16 cellular contexts compared by ENCODE assay signal in genomic region chr10:12949248-12949647, GRCh38. TPM values are rescaled to one million over a fixed set of nuclear protein-coding genes. Genes with fewer than 3 reads are reported as not detected.
DNase-seq lines count a peak whose midpoint lies in the region; FAIRE-seq and TF ChIP-seq lines count a peak whose summit lies in the region.
"Had no signal": no experiment of that assay in that cellular context is flagged by ENCODE, and none has a peak within 500 bp of the region (broad histone marks: within the 10 kb centered on the region; RNA-seq: fewer than 3 reads in every experiment).

No MANE protein-coding gene starts in this region.

- no peak overlapping the region for H3K27ac ChIP-seq in C4-2B
- H3K27ac ChIP-seq in keratinocyte (ENCODE audit: control insufficient read depth, insufficient read depth, low read length), result no peak overlapping the region
- H3K27ac ChIP-seq: prostate gland had no signal

- no peaks in the 10 kb centered on the region for H3K36me3 ChIP-seq in keratinocyte (ENCODE audit: control insufficient read depth in 2 of 2, extremely low read depth in 1 of 2, insufficient read depth in 2 of 2, low read length in 2 of 2)
- H3K36me3 ChIP-seq: prostate gland had no signal

- no peaks in the 10 kb centered on the region for H3K9me3 ChIP-seq in keratinocyte (ENCODE audit: control insufficient read depth, low read depth, low read length)
- H3K9me3 ChIP-seq: prostate gland had no signal

- CTCF ChIA-PET in HEK293T (lab: Yijun Ruan, JAX), result interaction anchor here (1.0 kb wide), 1 partner anchor 13 kb away, joined by 4 read pairs; no protein-coding TSS in a partner anchor

- in situ Hi-C loops in astrocyte of the spinal cord (cut with HindIII; ENCODE audit: low sequenced_read_pairs), result no loop called here

- H3K27me3 ChIP-seq in keratinocyte (ENCODE audit: control insufficient read depth, extremely low read depth, insufficient read depth, low read length), result no peaks in the 10 kb centered on the region

- no peaks in the 10 kb centered on the region for H3K79me2 ChIP-seq in keratinocyte (ENCODE audit: control insufficient read depth, insufficient read depth, low read length)

- TF ChIP-seq CTCF in C4-2B (conservative IDR thresholded peaks at IDR 0.05), result peak; percentile 28; the same call in 1 of the 2 replicates
- TF ChIP-seq CTCF in astrocyte of the spinal cord (IDR thresholded peaks at IDR 0.05; ENCODE audit: low read depth, low read length), result peak; percentile 18
- TF ChIP-seq CTCF in keratinocyte (optimal IDR thresholded peaks at IDR 0.05 in 1 of 3, IDR thresholded peaks at IDR 0.05 in 1 of 3, conservative IDR thresholded peaks at IDR 0.05 in 1 of 3; ENCODE audit: extremely low read depth in 1 of 3, insufficient read depth in 2 of 3, low read length in 3 of 3), result peak; percentile 32 to 58 (median 46)

- no peak overlapping the region for H3K4me3 ChIP-seq in astrocyte of the spinal cord (ENCODE audit: low read depth, low read length)
- H3K4me3 ChIP-seq in keratinocyte (ENCODE audit: control insufficient read depth in 2 of 3, extremely low read depth in 1 of 3, insufficient read depth in 2 of 3, low read depth in 1 of 3, low read length in 3 of 3), result no peak overlapping the region
- H3K4me3 ChIP-seq: prostate gland had no signal

- POLR2A ChIA-PET in HEK293T (lab: Yijun Ruan, JAX), result no interaction called here

- no peak overlapping the region for H2AFZ ChIP-seq in keratinocyte (ENCODE audit: control insufficient read depth, low read length)

- no peaks in the 10 kb centered on the region for H3K9me1 ChIP-seq in keratinocyte (ENCODE audit: control insufficient read depth, extremely low read depth, insufficient read depth, low read length)

- H3K4me2 ChIP-seq in keratinocyte (ENCODE audit: control insufficient read depth, extremely low read depth, insufficient read depth, low read depth, low read length), result no peak overlapping the region

- H4K20me1 ChIP-seq in keratinocyte (ENCODE audit: control insufficient read depth, extremely low read depth, insufficient read depth, low read length), result no peaks in the 10 kb centered on the region

- DNase-seq in HEK293T (ENCODE audit: extremely low spot score) (peak; percentile 19), astrocyte of the spinal cord (ENCODE audit: low read depth, low spot score) (no peak), keratinocyte (ENCODE audit: low read depth, low spot score) (no peak), DMS79 (lab: John Stamatoyannopoulos, UW) (no peak), pons (ENCODE audit: low spot score) (no peak), NCI-H1092 (lab: John Stamatoyannopoulos, UW) (no peak)
- no peak for DNase-seq in stimulated activated CD4-positive, alpha-beta T cell treated with anti-CD3 and anti-CD28 coated beads, Interleukin-2, amount 100 ng/mL, for 48 hours
- DNase-seq: activated naive CD4-positive, alpha-beta T cell treated with anti-CD3 and anti-CD28 coated beads, Interleukin-2, amount 10 ng/mL, durations not matched to agents 7 days and 5 days; AML-193; HCEC 1CT; NCI-H748 treated with DMSO at 0.1 percent for 48 hours; stimulated activated CD4-positive, alpha-beta T cell treated with anti-CD3 and anti-CD28 coated beads, Interleukin-15, amount 100 ng/mL, for 24 hours had no signal

- peaks cover 13% of the 10 kb centered on the region for H3K4me1 ChIP-seq in keratinocyte (ENCODE audit: control insufficient read depth, extremely low read depth, insufficient read depth, low read length)
- H3K4me1 ChIP-seq: prostate gland had no signal

- dilution Hi-C loops in keratinocyte (cut with MboI; ENCODE audit: extremely low pct_ligation_motif_present, low sequenced_read_pairs), result no loop called here

- no peak overlapping the region for H3K9ac ChIP-seq in keratinocyte (ENCODE audit: control insufficient read depth, extremely low read depth, insufficient read depth, low read length)

- FAIRE-seq in keratinocyte (lab: Jason Lieb, UNC), result peak; percentile 59
- FAIRE-seq: HepG2, urothelium cell line had no signal

TF ChIP-seq in HEK293T, 16 proteins besides CTCF, POLR2A, EP300 and RAD21:
- TF ChIP-seq ELF4 (IDR thresholded peaks at IDR 0.05), result no peak
- no peak for TF ChIP-seq L3MBTL2 (conservative IDR thresholded peaks at IDR 0.05)
- no peak for TF ChIP-seq FOXA1 (IDR thresholded peaks at IDR 0.05)
- TF ChIP-seq NFRKB (IDR thresholded peaks at IDR 0.05), result no peak
- TF ChIP-seq CTBP1 (IDR thresholded peaks at IDR 0.05; ENCODE audit: borderline replicate concordance), result no peak

RNA-seq across cellular contexts. Expression of gene CCDC3, which starts 52.3 kb away (rescaled TPM):
- polyA plus RNA-seq in keratinocyte, result 0.25 to 0.39 TPM (median 0.35 TPM) in 3 replicates
- not detected for polyA plus RNA-seq in keratinocyte (2011; ENCODE audit: low read depth)
- 0.29 and 0.30 TPM in 2 replicates for polyA plus RNA-seq in keratinocyte (2011; cell fraction: cytosol; rRNA removed)
- 0.09 and 0.12 TPM in 2 replicates for polyA plus RNA-seq in keratinocyte (2011; cell fraction: nucleus; rRNA removed)
- polyA plus RNA-seq in keratinocyte (2012; ENCODE audit: low replicate concordance), result 0.29 and 0.66 TPM in 2 replicates
- polyA minus RNA-seq in keratinocyte, result 0.07 to 0.85 TPM in 2 of 3 replicates, not detected in the other
- not detected for polyA minus RNA-seq in keratinocyte (2011; cell fraction: cytosol; rRNA and poly(A)+ RNA removed)
- polyA minus RNA-seq in keratinocyte (2011; cell fraction: nucleus; rRNA and poly(A)+ RNA removed), result not detected in 2 replicates
- polyA plus RNA-seq: HepG2 had no signal
